In genomic region chrX:68889244-68889643, GRCh38 we compare ENCODE assay signal across 11 cellular contexts.
"Had no signal": no experiment of that assay in that cellular context is flagged by ENCODE, and none has a peak within 500 bp of the region (broad histone marks: within the 10 kb centered on the region; RNA-seq: fewer than 3 reads in every experiment).

No MANE protein-coding gene starts in this region.

- DNase-seq: activated CD4-positive, alpha-beta T cell treated with anti-CD3 and anti-CD28 coated beads for 1 hour; activated CD4-positive, alpha-beta T cell treated with anti-CD3 and anti-CD28 coated beads, Interleukin-2, amount 50 U/mL, for 48 hours; activated naive CD4-positive, alpha-beta T cell treated with anti-CD3 and anti-CD28 coated beads for 36 hours; adrenal gland; cortex of kidney; effector CD8-positive, alpha-beta T cell; left lung; occipital lobe; psoas muscle; right lobe of liver; transverse colon had no signal
